Comparison of ENCODE assay signal across 16 cellular contexts in genomic region chr4:143642611-143643010, GRCh38. TPM values are rescaled to one million over a fixed set of nuclear protein-coding genes. Genes with fewer than 3 reads are reported as not detected.
DNase-seq lines count a peak whose midpoint lies in the region; ATAC-seq and TF ChIP-seq lines count a peak whose summit lies in the region.
"Had no signal": no experiment of that assay in that cellular context is flagged by ENCODE, and none has a peak within 500 bp of the region (broad histone marks: within the 10 kb centered on the region; RNA-seq: fewer than 3 reads in every experiment).

No MANE protein-coding gene starts in this region.

- no peaks in the 10 kb centered on the region for H3K4me1 Mint-ChIP-seq in activated CD4-positive, alpha-beta T cell treated with anti-CD3 and anti-CD28 coated beads, Interleukin-2, amount 10 ng/mL, durations not matched to agents 24 days and 14 days
- H3K4me1 Mint-ChIP-seq: B cell had no signal

- no peaks in the 10 kb centered on the region for H3K36me3 Mint-ChIP-seq in activated CD4-positive, alpha-beta T cell treated with anti-CD3 and anti-CD28 coated beads, Interleukin-2, amount 10 ng/mL, durations not matched to agents 24 days and 14 days (ENCODE audit: low read depth)

- intact Hi-C loops in activated CD4-positive, alpha-beta T cell treated with anti-CD3 and anti-CD28 coated beads, Interleukin-2, amount 10 ng/mL, durations not matched to agents 24 days and 14 days (cut with micrococcal nuclease): no loop called here

- no peaks in the 10 kb centered on the region for H3K27me3 Mint-ChIP-seq in activated CD4-positive, alpha-beta T cell treated with anti-CD3 and anti-CD28 coated beads, Interleukin-2, amount 10 ng/mL, durations not matched to agents 24 days and 14 days
- H3K27me3 Mint-ChIP-seq: B cell; CD4-positive, alpha-beta T cell had no signal

- no peak overlapping the region for H3K4me3 ChIP-seq in fibroblast of pulmonary artery (replicated peaks; ENCODE audit: low read depth, low read length)
- H3K4me3 ChIP-seq: A549; BLaER1 treated with 17β-estradiol and CSF1 and Interleukin-3, amounts not matched to agents 10 nM and 100 nM had no signal

- no peak for ATAC-seq in GM21786 (IDR thresholded peaks at IDR 0.05; ENCODE audit: unreplicated experiment)
- ATAC-seq: A549; CD8-positive, alpha-beta T cell had no signal

- peaks cover 8% of the 10 kb centered on the region for H3K9me3 Mint-ChIP-seq in activated CD4-positive, alpha-beta T cell treated with anti-CD3 and anti-CD28 coated beads, Interleukin-2, amount 10 ng/mL, durations not matched to agents 24 days and 14 days

- no peak overlapping the region for H3K27ac Mint-ChIP-seq in activated CD4-positive, alpha-beta T cell treated with anti-CD3 and anti-CD28 coated beads, Interleukin-2, amount 10 ng/mL, durations not matched to agents 24 days and 14 days
- H3K27ac Mint-ChIP-seq: B cell; CD4-positive, alpha-beta T cell; CD8-positive, alpha-beta T cell had no signal

- no peak for TF ChIP-seq CTCF in fibroblast of pulmonary artery (IDR thresholded peaks at IDR 0.05; ENCODE audit: low read length, missing control alignments)

- DNase-seq in dermis blood vessel endothelial cell (peak; percentile 66), fibroblast of pulmonary artery (ENCODE audit: low read depth) (peak; percentile 17), lung microvascular endothelial cell (ENCODE audit: low read depth in 2 of 2) (peak; percentile 17 to 26)
- DNase-seq in activated CD4-positive, alpha-beta T cell treated with anti-CD3 and anti-CD28 coated beads, Interleukin-2, amount 10 ng/mL, durations not matched to agents 24 days and 14 days: no peak
- DNase-seq: AML-193; Caco-2; Calu3; CD4-positive, alpha-beta T cell; CD8-positive, alpha-beta T cell; DMS79 treated with DMSO at 0.1 percent for 48 hours; GF-D8 had no signal

- H3K4me3 Mint-ChIP-seq in activated CD4-positive, alpha-beta T cell treated with anti-CD3 and anti-CD28 coated beads, Interleukin-2, amount 10 ng/mL, durations not matched to agents 24 days and 14 days: no peak overlapping the region
- H3K4me3 Mint-ChIP-seq: B cell; CD4-positive, alpha-beta T cell; CD8-positive, alpha-beta T cell had no signal

RNA-seq across cellular contexts. Expression of gene FREM3, which starts 57.9 kb away (rescaled TPM):
- 0.42 and 0.51 TPM in 2 replicates for total RNA-seq in dermis blood vessel endothelial cell
- 0.22 and 0.60 TPM in 2 replicates for total RNA-seq in lung microvascular endothelial cell
- not detected in 2 replicates for total RNA-seq in activated CD4-positive, alpha-beta T cell treated with anti-CD3 and anti-CD28 coated beads, Interleukin-2, amount 10 ng/mL, durations not matched to agents 24 days and 14 days
- total RNA-seq: A172; B cell; Caco-2; Calu3; CD4-positive, alpha-beta T cell; CD8-positive, alpha-beta T cell had no signal
